ENCODE assay signal across 8 cellular contexts in genomic region chr1:5990913-5991783, GRCh38. TPM values are rescaled to one million over a fixed set of nuclear protein-coding genes. Genes with fewer than 3 reads are reported as not detected.
A peak's percentile ranks its signal among the peaks of the same experiment; 100 is the strongest.
DNase-seq lines count a peak whose midpoint lies in the region; ATAC-seq and TF ChIP-seq lines count a peak whose summit lies in the region.

No MANE protein-coding gene starts in this region.

- TSS peak; percentile 56 for BruUV-seq in Caco-2 (replicated peaks; lab: Mats Ljungman, UMichigan)

- H3K27ac ChIP-seq in KOPT-K1 (ENCODE audit: low read depth, low read length, poor library complexity, severe bottlenecking) (peak overlapping the region; percentile 64), neutrophil (peak overlapping the region; percentile 95)

- H3K27ac Mint-ChIP-seq in Caco-2 (ENCODE audit: unreplicated experiment) = no peak overlapping the region
- peak overlapping the region; percentile 89 for H3K27ac Mint-ChIP-seq in activated T-helper 1 cell treated with anti-CD3 and anti-CD28 coated beads, Interleukin-12 subunit alpha, Interleukin-12 subunit beta, Interleukin-2, Interleukin-4 antibody, amounts not matched to agents 30 ng/mL and 10 ng/mL and 1 ng/mL, durations not matched to agents 14 hours and 24 hours and 36 hours

- H3K27me3 Mint-ChIP-seq in Caco-2 (ENCODE audit: insufficient read depth, unreplicated experiment) = no peaks in the 10 kb centered on the region
- no peaks in the 10 kb centered on the region for H3K27me3 Mint-ChIP-seq in activated T-helper 1 cell treated with anti-CD3 and anti-CD28 coated beads, Interleukin-12 subunit alpha, Interleukin-12 subunit beta, Interleukin-2, Interleukin-4 antibody, amounts not matched to agents 30 ng/mL and 10 ng/mL and 1 ng/mL, durations not matched to agents 14 hours and 24 hours and 36 hours (ENCODE audit: insufficient read depth)

- ATAC-seq in GM19351 (IDR thresholded peaks at IDR 0.05; ENCODE audit: unreplicated experiment) = no peak
- no peak for ATAC-seq in HG02678 (IDR thresholded peaks at IDR 0.05; ENCODE audit: unreplicated experiment)
- ATAC-seq in HG02870 (IDR thresholded peaks at IDR 0.05; ENCODE audit: unreplicated experiment) = no peak

- CTCF ChIA-PET in Caco-2 (lab: Charles Lee) = no interaction called here

- H3K4me1 Mint-ChIP-seq in Caco-2 (ENCODE audit: low read depth, unreplicated experiment) = peaks cover 7% of the 10 kb centered on the region
- peaks cover 38% of the 10 kb centered on the region for H3K4me1 Mint-ChIP-seq in activated T-helper 1 cell treated with anti-CD3 and anti-CD28 coated beads, Interleukin-12 subunit alpha, Interleukin-12 subunit beta, Interleukin-2, Interleukin-4 antibody, amounts not matched to agents 30 ng/mL and 10 ng/mL and 1 ng/mL, durations not matched to agents 14 hours and 24 hours and 36 hours (ENCODE audit: low read depth)

- peak overlapping the region; percentile 90 for H3K4me3 ChIP-seq in Caco-2 (ENCODE audit: low read depth, low read length)
- peak overlapping the region; percentile 86 to 98 for H3K4me3 ChIP-seq in neutrophil (ENCODE audit: low read depth in 1 of 2, low read length in 1 of 2)

- H3K27me3 ChIP-seq in Caco-2 (replicated peaks; ENCODE audit: control insufficient read depth, insufficient read depth, low read length) (no peaks in the 10 kb centered on the region), neutrophil (no peaks in the 10 kb centered on the region)

- no peaks in the 10 kb centered on the region for H3K9me3 ChIP-seq in Caco-2
- no peaks in the 10 kb centered on the region for H3K9me3 ChIP-seq in KOPT-K1 (ENCODE audit: insufficient read depth, low read length, poor library complexity, severe bottlenecking)
- H3K9me3 ChIP-seq in neutrophil = no peaks in the 10 kb centered on the region

- TF ChIP-seq CTCF in Caco-2 (IDR thresholded peaks at IDR 0.05; ENCODE audit: insufficient read depth in 1 of 2, low read depth in 1 of 2, low read length in 1 of 2, severe bottlenecking in 1 of 2, unreplicated experiment in 1 of 2) (no peak), neutrophil (IDR thresholded peaks at IDR 0.05) (no peak)

- no peaks in the 10 kb centered on the region for H3K9me3 Mint-ChIP-seq in Caco-2 (ENCODE audit: unreplicated experiment)
- no peaks in the 10 kb centered on the region for H3K9me3 Mint-ChIP-seq in activated T-helper 1 cell treated with anti-CD3 and anti-CD28 coated beads, Interleukin-12 subunit alpha, Interleukin-12 subunit beta, Interleukin-2, Interleukin-4 antibody, amounts not matched to agents 30 ng/mL and 10 ng/mL and 1 ng/mL, durations not matched to agents 14 hours and 24 hours and 36 hours

- intact Hi-C loops in Caco-2 (cut with micrococcal nuclease; ENCODE audit: unreplicated experiment) = loop anchor here (5.0 kb wide), 1 partner anchor 36 kb away; no protein-coding TSS in a partner anchor
- intact Hi-C loops in activated T-helper 1 cell treated with anti-CD3 and anti-CD28 coated beads, Interleukin-12 subunit alpha, Interleukin-12 subunit beta, Interleukin-2, Interleukin-4 antibody, amounts not matched to agents 30 ng/mL and 10 ng/mL and 1 ng/mL, durations not matched to agents 14 hours and 24 hours and 36 hours (cut with micrococcal nuclease) = loop anchor here (10.0 kb wide), 1 partner anchor 794 kb away; the partner anchor contains the start of gene CAMTA1

- H3K36me3 Mint-ChIP-seq in Caco-2 (ENCODE audit: insufficient read depth, unreplicated experiment) = no peaks in the 10 kb centered on the region
- peaks cover 4% of the 10 kb centered on the region for H3K36me3 Mint-ChIP-seq in activated T-helper 1 cell treated with anti-CD3 and anti-CD28 coated beads, Interleukin-12 subunit alpha, Interleukin-12 subunit beta, Interleukin-2, Interleukin-4 antibody, amounts not matched to agents 30 ng/mL and 10 ng/mL and 1 ng/mL, durations not matched to agents 14 hours and 24 hours and 36 hours (ENCODE audit: low read depth)

- H3K36me3 ChIP-seq in Caco-2 (ENCODE audit: control insufficient read depth, insufficient read depth, low read length) (no peaks in the 10 kb centered on the region), KOPT-K1 (ENCODE audit: insufficient read depth, low read length) (peaks cover under 1% of the 10 kb centered on the region; the same call in 1 of the 2 replicates), neutrophil (peaks cover 9% of the 10 kb centered on the region)

- peak overlapping the region; percentile 73 for H3K4me3 Mint-ChIP-seq in Caco-2 (ENCODE audit: unreplicated experiment)
- H3K4me3 Mint-ChIP-seq in activated T-helper 1 cell treated with anti-CD3 and anti-CD28 coated beads, Interleukin-12 subunit alpha, Interleukin-12 subunit beta, Interleukin-2, Interleukin-4 antibody, amounts not matched to agents 30 ng/mL and 10 ng/mL and 1 ng/mL, durations not matched to agents 14 hours and 24 hours and 36 hours = peak overlapping the region; percentile 91

- POLR2A ChIA-PET in Caco-2 (lab: Charles Lee) = interaction anchor here (0.6 kb wide), 2 partner anchors 9 to 62 kb away, joined by 3 read pairs; no protein-coding TSS in a partner anchor

- DNase-seq in Caco-2 = peak in 1 of 2 experiments; percentile 46
- peak; percentile 31 for DNase-seq in activated T-helper 1 cell treated with anti-CD3 and anti-CD28 coated beads, Interleukin-12 subunit alpha, Interleukin-12 subunit beta, Interleukin-2, Interleukin-4 antibody, amounts not matched to agents 30 ng/mL and 10 ng/mL and 1 ng/mL, durations not matched to agents 14 hours and 24 hours and 36 hours (ENCODE audit: low spot score)
- DNase-seq in germinal center (ENCODE audit: low spot score) = peak; percentile 60

- peaks cover 5% of the 10 kb centered on the region for H3K4me1 ChIP-seq in Caco-2
- H3K4me1 ChIP-seq in neutrophil (ENCODE audit: control insufficient read depth in 1 of 2, insufficient read depth in 1 of 2, low read depth in 1 of 2, low read length in 1 of 2) = peaks cover 35 to 40% of the 10 kb centered on the region in 2 experiments

RNA-seq across cellular contexts. Expression of gene NPHP4, which starts 1.1 kb away (rescaled TPM):
- total RNA-seq in Caco-2 (2022) = 12.3 TPM in 2 replicates
- 18.3 and 18.6 TPM in 2 replicates for total RNA-seq in activated T-helper 1 cell treated with anti-CD3 and anti-CD28 coated beads, Interleukin-12 subunit alpha, Interleukin-12 subunit beta, Interleukin-2, Interleukin-4 antibody, amounts not matched to agents 30 ng/mL and 10 ng/mL and 1 ng/mL, durations not matched to agents 14 hours and 24 hours and 36 hours

RNA-seq across cellular contexts. Expression of gene KCNAB2, which starts 54.5 kb away (rescaled TPM):
- total RNA-seq in Caco-2 (2022) = 9.6 and 11.0 TPM in 2 replicates
- total RNA-seq in activated T-helper 1 cell treated with anti-CD3 and anti-CD28 coated beads, Interleukin-12 subunit alpha, Interleukin-12 subunit beta, Interleukin-2, Interleukin-4 antibody, amounts not matched to agents 30 ng/mL and 10 ng/mL and 1 ng/mL, durations not matched to agents 14 hours and 24 hours and 36 hours = 237 and 254 TPM in 2 replicates

Comparison
In these comparisons a context has a peak if more than half of its experiments do, and no peak if none do; other contexts are left out.
1. RNA of gene KCNAB2, which starts 54.5 kb away (total RNA-seq): 237 to 254 TPM in activated T-helper 1 cell treated with anti-CD3 and anti-CD28 coated beads, Interleukin-12 subunit alpha, Interleukin-12 subunit beta, Interleukin-2, Interleukin-4 antibody, amounts not matched to agents 30 ng/mL and 10 ng/mL and 1 ng/mL, durations not matched to agents 14 hours and 24 hours and 36 hours; 9.6 to 11.0 TPM in Caco-2; every median in the first group is over 10 times any median in the second.